17 cellular contexts compared by ENCODE assay signal in genomic region chr12:116436561-116437249, GRCh38.
DNase-seq lines count a peak whose midpoint lies in the region; ATAC-seq, FAIRE-seq and TF ChIP-seq lines count a peak whose summit lies in the region.
"Had no signal": no experiment of that assay in that cellular context is flagged by ENCODE, and none has a peak within 500 bp of the region (broad histone marks: within the 10 kb centered on the region; RNA-seq: fewer than 3 reads in every experiment).

No MANE protein-coding gene starts in this region.

- H3K9ac ChIP-seq in H9 (ENCODE audit: extremely low read depth, insufficient read length, low read length) (no peak overlapping the region), colonic mucosa (ENCODE audit: low read depth in 2 of 2, low read length in 2 of 2) (peak overlapping the region in 1 of 2 donors; percentile 13)

- H3K27me3 Mint-ChIP-seq in H9 (ENCODE audit: low read depth) (peaks cover 1% of the 10 kb centered on the region), mesothelial cell of epicardium (ENCODE audit: low read depth) (no peaks in the 10 kb centered on the region)
- H3K27me3 Mint-ChIP-seq in activated CD4-positive, alpha-beta memory T cell treated with anti-CD3 and anti-CD28 coated beads, Interleukin-2, amount 10 ng/mL, durations not matched to agents 7 days and 5 days, result no peaks in the 10 kb centered on the region

- H4K8ac ChIP-seq in H9 (replicated peaks; ENCODE audit: insufficient read length, low read depth, low read length), result no peak overlapping the region

- no peak overlapping the region for H3K23ac ChIP-seq in H9 (ENCODE audit: insufficient read length, low read depth, low read length)

- TF ChIP-seq CTCF in H9 (conservative IDR thresholded peaks at IDR 0.05), result no peak
- TF ChIP-seq CTCF in colonic mucosa (IDR thresholded peaks at IDR 0.05), result no peak
- TF ChIP-seq CTCF in mesothelial cell of epicardium (IDR thresholded peaks at IDR 0.05; ENCODE audit: unreplicated experiment), result no peak

- H3K36me3 ChIP-seq in colonic mucosa, result no peaks in the 10 kb centered on the region
- H3K36me3 ChIP-seq in small intestine (ENCODE audit: control insufficient read depth in 2 of 2, insufficient read depth in 2 of 2, low read length in 2 of 2), result no peaks in the 10 kb centered on the region

- DNase-seq in H9 (no peak), colonic mucosa (peak; percentile 75), mesothelial cell of epicardium (ENCODE audit: low spot score in 2 of 2, unreplicated experiment in 2 of 2) (no peak), small intestine (peak; percentile 90), NCI-H1436 treated with DMSO at 0.1 percent for 48 hours (lab: John Stamatoyannopoulos, UW) (no peak)
- no peak for DNase-seq in activated CD4-positive, alpha-beta memory T cell treated with anti-CD3 and anti-CD28 coated beads, Interleukin-2, amount 10 ng/mL, durations not matched to agents 7 days and 5 days
- DNase-seq: Calu3, DMS79 treated with DMSO at 0.1 percent for 48 hours, KBM-7, NCI-H1092 treated with DMSO at 0.1 percent for 48 hours, NCI-H187 had no signal

- no peak overlapping the region for H2AFZ ChIP-seq in H9 (ENCODE audit: low read length)

- no peak overlapping the region for H4K5ac ChIP-seq in H9 (ENCODE audit: insufficient read length, low read depth, low read length)

- no peaks in the 10 kb centered on the region for H3K23me2 ChIP-seq in H9 (ENCODE audit: insufficient read length, low read depth, low read length, poor library complexity, severe bottlenecking)

- 0 out of 7 replicates have a peak, but pooled peaks cover 0 to 5% (median 0%) of the 10 kb centered on the region in 3 experiments for H3K36me3 Mint-ChIP-seq in H9 (ENCODE audit: insufficient read depth in 1 of 3, low read depth in 3 of 3)
- H3K36me3 Mint-ChIP-seq in mesothelial cell of epicardium, result no peaks in the 10 kb centered on the region
- H3K36me3 Mint-ChIP-seq in activated CD4-positive, alpha-beta memory T cell treated with anti-CD3 and anti-CD28 coated beads, Interleukin-2, amount 10 ng/mL, durations not matched to agents 7 days and 5 days (ENCODE audit: low read depth), result no peaks in the 10 kb centered on the region

- no peaks in the 10 kb centered on the region for H3K79me1 ChIP-seq in H9 (ENCODE audit: insufficient read depth, low read depth, low read length, poor library complexity, severe bottlenecking)

- H3K4me3 Mint-ChIP-seq in H9 (no peak overlapping the region), mesothelial cell of epicardium (no peak overlapping the region)
- H3K4me3 Mint-ChIP-seq in activated CD4-positive, alpha-beta memory T cell treated with anti-CD3 and anti-CD28 coated beads, Interleukin-2, amount 10 ng/mL, durations not matched to agents 7 days and 5 days, result no peak overlapping the region

- H2AK5ac ChIP-seq in H9 (ENCODE audit: insufficient read length, low read length), result no peak overlapping the region

- H3K14ac ChIP-seq in H9 (ENCODE audit: insufficient read depth, low read length), result no peak overlapping the region

- H4K91ac ChIP-seq in H9 (ENCODE audit: insufficient read length, low read depth, low read length), result no peak overlapping the region

- H3K79me2 ChIP-seq in H9 (ENCODE audit: insufficient read depth, low read length), result no peaks in the 10 kb centered on the region

- peaks cover 2% of the 10 kb centered on the region in 2 experiments; a peak in 2 of 5 replicates for H3K9me3 Mint-ChIP-seq in H9
- H3K9me3 Mint-ChIP-seq in mesothelial cell of epicardium, result no peaks in the 10 kb centered on the region
- no peaks in the 10 kb centered on the region for H3K9me3 Mint-ChIP-seq in activated CD4-positive, alpha-beta memory T cell treated with anti-CD3 and anti-CD28 coated beads, Interleukin-2, amount 10 ng/mL, durations not matched to agents 7 days and 5 days

- WGBS in H9 (ENCODE audit: extremely low coverage, insufficient read length, low lambda C conversion rate), result no CpG with 5 or more reads among the region's 14 CpGs
- 10 to 58% (median 25%) methylated on average over 14 of the region's 14 CpGs for WGBS in small intestine, 3 donors

- no peak overlapping the region for H2BK120ac ChIP-seq in H9 (ENCODE audit: low read depth, low read length, poor library complexity, severe bottlenecking)

- no peak overlapping the region for H2BK12ac ChIP-seq in H9 (ENCODE audit: insufficient read length, low read depth, low read length)

- no peaks in the 10 kb centered on the region; the same call in 1 of the 2 replicates for H3K4me1 ChIP-seq in H9 (ENCODE audit: insufficient read depth, low read length)
- H3K4me1 ChIP-seq in colonic mucosa, result peaks cover 5% of the 10 kb centered on the region
- H3K4me1 ChIP-seq in small intestine (ENCODE audit: control insufficient read depth in 2 of 2, insufficient read depth in 1 of 2, low read depth in 1 of 2, low read length in 1 of 2), result peaks cover 3 to 5% of the 10 kb centered on the region in 2 donors

- H2BK5ac ChIP-seq in H9 (ENCODE audit: insufficient read length, low read length), result no peak overlapping the region

- H2BK20ac ChIP-seq in H9 (ENCODE audit: low read depth, low read length, poor library complexity, severe bottlenecking), result no peak overlapping the region

- intact Hi-C loops in colonic mucosa (cut with DNase I), result no loop called here

- H3K9me3 ChIP-seq in H9 (ENCODE audit: control insufficient read depth, low read depth, low read length) (no peaks in the 10 kb centered on the region), colonic mucosa (no peaks in the 10 kb centered on the region), small intestine (ENCODE audit: control insufficient read depth, low read depth) (no peaks in the 10 kb centered on the region)

- H3K27me3 ChIP-seq in H9 (ENCODE audit: insufficient read depth, low read length) (no peaks in the 10 kb centered on the region), colonic mucosa (no peaks in the 10 kb centered on the region), small intestine (ENCODE audit: control insufficient read depth in 2 of 2, insufficient read depth in 2 of 2, low read length in 2 of 2) (no peaks in the 10 kb centered on the region)

- no peak overlapping the region for H3K4ac ChIP-seq in H9 (ENCODE audit: low read depth, low read length)

- H3K56ac ChIP-seq in H9 (ENCODE audit: insufficient read length, low read depth, low read length), result no peak overlapping the region

- H2BK15ac ChIP-seq in H9 (ENCODE audit: low read depth, low read length), result no peak overlapping the region; the same call in 1 of the 2 replicates

- no peak for FAIRE-seq in small intestine (lab: Jason Lieb, UNC)
- FAIRE-seq: A204.1, G401.6, GM12892 had no signal

- no peak overlapping the region for H3T11ph ChIP-seq in H9 (ENCODE audit: low read length)

- no peak overlapping the region for H3K4me2 ChIP-seq in H9 (ENCODE audit: insufficient read depth, insufficient read length, low read length)

- POLR2A ChIA-PET in activated CD4-positive, alpha-beta memory T cell treated with anti-CD3 and anti-CD28 coated beads, Interleukin-2, amount 10 ng/mL, durations not matched to agents 7 days and 5 days (lab: Charles Lee), result no interaction called here

- H3K27ac Mint-ChIP-seq in H9 (peak overlapping the region; percentile 55 to 85 (median 68); a peak in 2 of 7 replicates), mesothelial cell of epicardium (peak overlapping the region; percentile 16)
- no peak overlapping the region for H3K27ac Mint-ChIP-seq in activated CD4-positive, alpha-beta memory T cell treated with anti-CD3 and anti-CD28 coated beads, Interleukin-2, amount 10 ng/mL, durations not matched to agents 7 days and 5 days

- CTCF ChIA-PET in activated CD4-positive, alpha-beta memory T cell treated with anti-CD3 and anti-CD28 coated beads, Interleukin-2, amount 10 ng/mL, durations not matched to agents 7 days and 5 days (lab: Charles Lee), result no interaction called here

- H3K4me3 ChIP-seq in colonic mucosa (no peak overlapping the region), small intestine (ENCODE audit: low read depth in 1 of 2, low read length in 2 of 2) (no peak overlapping the region)

- H3K27ac ChIP-seq in H9 (ENCODE audit: insufficient read length, low read depth, low read length), result no peak overlapping the region
- peak overlapping the region; percentile 37 for H3K27ac ChIP-seq in colonic mucosa
- peak overlapping the region; percentile 54 to 65 for H3K27ac ChIP-seq in small intestine (ENCODE audit: low read depth in 1 of 2, low read length in 1 of 2)
- H3K27ac ChIP-seq: HL-60 had no signal

- H4K20me1 ChIP-seq in H9 (ENCODE audit: control insufficient read depth, insufficient read depth, insufficient read length), result no peaks in the 10 kb centered on the region

- ATAC-seq in GM19035 (IDR thresholded peaks at IDR 0.05; ENCODE audit: unreplicated experiment) (no peak), HG02571 (IDR thresholded peaks at IDR 0.05; ENCODE audit: unreplicated experiment) (no peak)

- H3K4me1 Mint-ChIP-seq in H9 (peaks cover 27 to 35% of the 10 kb centered on the region in 2 experiments), mesothelial cell of epicardium (peaks cover 24% of the 10 kb centered on the region)
- H3K4me1 Mint-ChIP-seq in activated CD4-positive, alpha-beta memory T cell treated with anti-CD3 and anti-CD28 coated beads, Interleukin-2, amount 10 ng/mL, durations not matched to agents 7 days and 5 days, result no peaks in the 10 kb centered on the region

- H3K18ac ChIP-seq in H9 (ENCODE audit: insufficient read length, low read depth, low read length), result no peak overlapping the region

Comparison
In these comparisons a context has a peak if more than half of its experiments do, and no peak if none do; other contexts are left out.
1. DNase-seq: peak in colonic mucosa (single experiment) and small intestine (single experiment); none in H9 (single experiment), mesothelial cell of epicardium (0 of 2), activated CD4-positive, alpha-beta memory T cell treated with anti-CD3 and anti-CD28 coated beads, Interleukin-2, amount 10 ng/mL, durations not matched to agents 7 days and 5 days (single experiment) and NCI-H1436 treated with DMSO at 0.1 percent for 48 hours (single experiment).